13 cellular contexts compared by ENCODE assay signal in genomic region chr19:870963-871401, GRCh38. TPM values are rescaled to one million over a fixed set of nuclear protein-coding genes. Genes with fewer than 3 reads are reported as not detected.
A peak's percentile ranks its signal among the peaks of the same experiment; 100 is the strongest.
DNase-seq lines count a peak whose midpoint lies in the region; ATAC-seq, FAIRE-seq and TF ChIP-seq lines count a peak whose summit lies in the region.
"Had no signal": no experiment of that assay in that cellular context is flagged by ENCODE, and none has a peak within 500 bp of the region (broad histone marks: within the 10 kb centered on the region; RNA-seq: fewer than 3 reads in every experiment).

No MANE protein-coding gene starts in this region.

- no peak for FAIRE-seq in GM19239 (lab: Jason Lieb, UNC)

- no peak overlapping the region for H2AFZ ChIP-seq in osteoblast (ENCODE audit: low read length)

- no peak overlapping the region for H3K4me2 ChIP-seq in osteoblast (ENCODE audit: insufficient read depth, low read length)

- H3K9me3 ChIP-seq in osteoblast (ENCODE audit: low read depth, low read length) = no peaks in the 10 kb centered on the region

- no peaks in the 10 kb centered on the region for H3K27me3 ChIP-seq in osteoblast (ENCODE audit: insufficient read depth, low read length)

- TF ChIP-seq CTCF in osteoblast (IDR thresholded peaks at IDR 0.05; ENCODE audit: extremely low read depth, low read depth, low read length) = no peak

- ATAC-seq in GM21423 (IDR thresholded peaks at IDR 0.05; ENCODE audit: unreplicated experiment) = no peak
- no peak for ATAC-seq in HG03439 (IDR thresholded peaks at IDR 0.05; ENCODE audit: unreplicated experiment)

- H3K36me3 ChIP-seq in osteoblast (ENCODE audit: insufficient read depth, low read length) = peaks cover 18% of the 10 kb centered on the region

- H3K4me3 ChIP-seq in osteoblast (ENCODE audit: insufficient read depth, low read length) = no peak overlapping the region
- H3K4me3 ChIP-seq: coronary artery had no signal

- in situ Hi-C loops in G401 (cut with HindIII; ENCODE audit: low sequenced_read_pairs) = no loop called here

- H3K4me1 ChIP-seq in osteoblast (ENCODE audit: insufficient read depth, low read length) = peaks cover 16% of the 10 kb centered on the region

- H3K79me2 ChIP-seq in osteoblast (ENCODE audit: insufficient read depth, low read length) = no peaks in the 10 kb centered on the region

- peaks cover 11% of the 10 kb centered on the region for H4K20me1 ChIP-seq in osteoblast (ENCODE audit: insufficient read depth, low read length)

- no peak overlapping the region for H3K27ac ChIP-seq in osteoblast (ENCODE audit: low read depth, low read length)

- DNase-seq in G401 (ENCODE audit: low spot score) (peak; percentile 25), anterior cingulate cortex (lab: John Stamatoyannopoulos, UW) (peak in 31 of 58 donors; percentile 11 to 62 (median 34)), osteoblast (ENCODE audit: insufficient read length, low spot score, missing footprints) (peak; percentile 90), GM19239 (ENCODE audit: insufficient read length, low spot score) (no peak)
- DNase-seq: activated CD4-positive, CD25-positive, alpha-beta regulatory T cell treated with anti-CD3 and anti-CD28 coated beads, Interleukin-2, amount 50 U/mL, for 72 hours; activated naive CD4-positive, alpha-beta T cell; CD8-positive, alpha-beta memory T cell; NCI-H2107 had no signal

RNA-seq across cellular contexts. Expression of gene CFD, which starts 11.5 kb away (rescaled TPM):
- total RNA-seq in G401 (2014; rRNA removed; shearing (Covaris generic)) = 3.6 and 6.1 TPM in 2 replicates
- total RNA-seq in osteoblast = 8.3 and 19.9 TPM in 2 replicates

RNA-seq across cellular contexts. Expression of gene ELANE, which starts 18.9 kb away (rescaled TPM):
- total RNA-seq in G401 (2014; rRNA removed; shearing (Covaris generic)) = not detected in 2 replicates
- 0.36 and 0.59 TPM in 2 replicates for total RNA-seq in osteoblast
- total RNA-seq: CD8-positive, alpha-beta memory T cell; HT-29; RPMI7951 had no signal

RNA-seq across cellular contexts. Expression of gene MED16, which starts 22.0 kb away (rescaled TPM):
- 51.0 and 58.7 TPM in 2 replicates for total RNA-seq in G401 (2014; rRNA removed; shearing (Covaris generic))
- total RNA-seq in osteoblast = 20.6 and 25.0 TPM in 2 replicates

RNA-seq across cellular contexts. Expression of gene RNU6-9, which starts 22.3 kb away (rescaled TPM):
- not detected in 2 replicates for total RNA-seq in G401 (2014; rRNA removed; shearing (Covaris generic))
- not detected in 2 replicates for total RNA-seq in osteoblast
- total RNA-seq: CD8-positive, alpha-beta memory T cell; HT-29; RPMI7951 had no signal

RNA-seq across cellular contexts. Expression of gene PRTN3, which starts 30.2 kb away (rescaled TPM):
- 2.3 TPM in 1 of 2 replicates, not detected in the other for total RNA-seq in G401 (2014; rRNA removed; shearing (Covaris generic))
- not detected in 2 replicates for total RNA-seq in osteoblast
- total RNA-seq: CD8-positive, alpha-beta memory T cell; HT-29; RPMI7951 had no signal
